Comparison of ENCODE assay signal across 10 cellular contexts in the genomic region with DNA sequence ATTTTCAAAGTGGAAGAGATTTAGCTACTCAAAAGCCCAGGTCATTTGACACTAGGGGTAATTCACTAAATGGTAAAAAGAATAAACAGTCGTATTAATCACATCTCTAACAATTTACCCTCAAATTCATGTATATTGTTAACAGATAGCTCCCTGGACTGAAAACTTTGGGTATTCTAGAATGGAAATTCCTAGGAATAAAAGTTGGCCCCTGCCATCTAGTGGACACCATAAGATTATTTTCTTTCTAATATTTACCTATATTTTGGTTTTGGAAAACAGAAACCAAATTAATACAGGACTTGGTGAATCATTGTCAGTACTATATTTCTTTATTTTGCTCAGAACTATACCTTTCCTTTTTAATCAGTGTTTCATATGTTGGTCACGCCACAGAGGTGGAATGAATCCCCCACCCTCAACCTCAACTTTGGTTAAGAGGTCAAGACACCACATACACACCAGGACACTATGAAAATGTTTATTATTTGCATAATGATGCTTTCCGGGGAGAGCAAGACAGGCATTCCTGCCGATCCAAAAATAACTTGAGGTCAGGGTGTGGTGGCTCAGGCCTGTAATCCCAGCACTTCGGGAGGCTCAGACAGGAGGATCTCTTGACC.
DNase-seq lines count a peak whose midpoint lies in the region; ATAC-seq, FAIRE-seq and TF ChIP-seq lines count a peak whose summit lies in the region.
"Had no signal": no experiment of that assay in that cellular context is flagged by ENCODE, and none has a peak within 500 bp of the region (broad histone marks: within the 10 kb centered on the region; RNA-seq: fewer than 3 reads in every experiment).

No MANE protein-coding gene starts in this region.

- H2AFZ ChIP-seq in H9 (ENCODE audit: low read length) = no peak overlapping the region

- FAIRE-seq in islet of Langerhans (lab: Jason Lieb, UNC) = peak; percentile 97

- H3K9ac ChIP-seq in H9 (ENCODE audit: extremely low read depth, insufficient read length, low read length) = no peak overlapping the region

- no peak overlapping the region for H3K18ac ChIP-seq in H9 (ENCODE audit: insufficient read length, low read depth, low read length)

- H3K56ac ChIP-seq in H9 (ENCODE audit: insufficient read length, low read depth, low read length) = no peak overlapping the region

- DNase-seq in A172 (ENCODE audit: low spot score) (peak; percentile 2), H9 (no peak), natural killer cell (no peak), T-helper 1 cell (no peak)
- DNase-seq in stimulated activated CD8-positive, alpha-beta memory T cell treated with anti-CD3 and anti-CD28 coated beads, Interleukin-4, amount 100 ng/mL, for 48 hours = no peak
- DNase-seq: SHP77; stimulated activated CD4-positive, alpha-beta T cell treated with anti-CD3 and anti-CD28 coated beads, Interleukin-12 subunit alpha, Interleukin-12 subunit beta, amount 100 ng/mL, for 4 hours had no signal

- no peak overlapping the region for H3K23ac ChIP-seq in H9 (ENCODE audit: insufficient read length, low read depth, low read length)

- no peak overlapping the region for H3K4ac ChIP-seq in H9 (ENCODE audit: low read depth, low read length)

- no peak overlapping the region for H4K5ac ChIP-seq in H9 (ENCODE audit: insufficient read length, low read depth, low read length)

- H3K4me1 ChIP-seq in H9 (ENCODE audit: insufficient read depth, low read length) = no peaks in the 10 kb centered on the region

- H3K4me3 Mint-ChIP-seq in H9 (no peak overlapping the region), natural killer cell (no peak overlapping the region)

- no peaks in the 10 kb centered on the region for H4K20me1 ChIP-seq in H9 (ENCODE audit: control insufficient read depth, insufficient read depth, insufficient read length)

- no peak overlapping the region for H2BK120ac ChIP-seq in H9 (ENCODE audit: low read depth, low read length, poor library complexity, severe bottlenecking)

- H4K8ac ChIP-seq in H9 (replicated peaks; ENCODE audit: insufficient read length, low read depth, low read length) = no peak overlapping the region

- H3K27ac Mint-ChIP-seq in H9 = no peak overlapping the region
- no peak overlapping the region for H3K27ac Mint-ChIP-seq in natural killer cell

- intact Hi-C loops in natural killer cell (cut with micrococcal nuclease) = no loop called here

- H3K79me2 ChIP-seq in H9 (ENCODE audit: insufficient read depth, low read length) = no peaks in the 10 kb centered on the region

- H3K9me3 ChIP-seq in H9 (ENCODE audit: control insufficient read depth, low read depth, low read length) = no peaks in the 10 kb centered on the region

- H3K27me3 Mint-ChIP-seq in H9 (ENCODE audit: low read depth) (no peaks in the 10 kb centered on the region), natural killer cell (ENCODE audit: low read depth in 2 of 2) (no peaks in the 10 kb centered on the region)

- no peak overlapping the region for H2AK5ac ChIP-seq in H9 (ENCODE audit: insufficient read length, low read length)

- no peak overlapping the region for H3K14ac ChIP-seq in H9 (ENCODE audit: insufficient read depth, low read length)

- no peak overlapping the region for H3K27ac ChIP-seq in H9 (ENCODE audit: insufficient read length, low read depth, low read length)

- no peak overlapping the region for H3K4me2 ChIP-seq in H9 (ENCODE audit: insufficient read depth, insufficient read length, low read length)

- no peak overlapping the region for H4K91ac ChIP-seq in H9 (ENCODE audit: insufficient read length, low read depth, low read length)

- H3K27me3 ChIP-seq in H9 (ENCODE audit: insufficient read depth, low read length) = no peaks in the 10 kb centered on the region

- H3K79me1 ChIP-seq in H9 (ENCODE audit: insufficient read depth, low read depth, low read length, poor library complexity, severe bottlenecking) = no peaks in the 10 kb centered on the region

- ATAC-seq in SK-N-SH treated with all-trans-retinoic acid at 6 μM for 48 hours = peak; percentile 62
- ATAC-seq in natural killer cell = no peak
- no peak for ATAC-seq in GM18502 (IDR thresholded peaks at IDR 0.05; ENCODE audit: poor library complexity, unreplicated experiment)

- no peak overlapping the region for H2BK5ac ChIP-seq in H9 (ENCODE audit: insufficient read length, low read length)

- WGBS in H9 (ENCODE audit: extremely low coverage, insufficient read length, low lambda C conversion rate) = no CpG with 5 or more reads among the region's 5 CpGs

- no peak overlapping the region for H2BK20ac ChIP-seq in H9 (ENCODE audit: low read depth, low read length, poor library complexity, severe bottlenecking)

- no peak overlapping the region for H2BK15ac ChIP-seq in H9 (ENCODE audit: low read depth, low read length)

- no peak overlapping the region for H2BK12ac ChIP-seq in H9 (ENCODE audit: insufficient read length, low read depth, low read length)

- no peaks in the 10 kb centered on the region for H3K4me1 Mint-ChIP-seq in H9
- H3K4me1 Mint-ChIP-seq in natural killer cell = no peaks in the 10 kb centered on the region

- H3K23me2 ChIP-seq in H9 (ENCODE audit: insufficient read length, low read depth, low read length, poor library complexity, severe bottlenecking) = no peaks in the 10 kb centered on the region

- H3K36me3 Mint-ChIP-seq in H9 (ENCODE audit: insufficient read depth in 1 of 3, low read depth in 3 of 3) (peaks cover 0 to 5% (median under 1%) of the 10 kb centered on the region in 3 experiments; a peak in 3 of 7 replicates), natural killer cell (no peaks in the 10 kb centered on the region)

- H3K9me3 Mint-ChIP-seq in H9 (peaks cover 39 to 55% of the 10 kb centered on the region in 2 experiments), natural killer cell (peaks cover 0 to 2% of the 10 kb centered on the region in 2 donors)

- H3T11ph ChIP-seq in H9 (ENCODE audit: low read length) = no peak overlapping the region

- TF ChIP-seq CTCF in H9 (conservative IDR thresholded peaks at IDR 0.05) (peak; percentile 57), natural killer cell (IDR thresholded peaks at IDR 0.05) (no peak)

TF ChIP-seq in SK-N-SH treated with all-trans-retinoic acid at 6 μM for 48 hours, 23 proteins besides CTCF, POLR2A, EP300 and RAD21:
- TF ChIP-seq ISL1 (CRISPR knock-in tag; IDR thresholded peaks at IDR 0.05) (no peak), ESRRG (CRISPR knock-in tag; IDR thresholded peaks at IDR 0.05) (no peak), CSDC2 (CRISPR knock-in tag; IDR thresholded peaks at IDR 0.05) (no peak), ZFP30 (CRISPR knock-in tag; IDR thresholded peaks at IDR 0.05) (no peak), OSR1 (CRISPR knock-in tag; IDR thresholded peaks at IDR 0.05) (no peak), ZNF8 (CRISPR knock-in tag; IDR thresholded peaks at IDR 0.05) (no peak), GLIS3 (CRISPR knock-in tag; IDR thresholded peaks at IDR 0.05) (no peak), ZC3H10 (CRISPR knock-in tag; IDR thresholded peaks at IDR 0.05) (no peak), ZNF70 (CRISPR knock-in tag; IDR thresholded peaks at IDR 0.05) (no peak)
- TF ChIP-seq, protein P1, sequence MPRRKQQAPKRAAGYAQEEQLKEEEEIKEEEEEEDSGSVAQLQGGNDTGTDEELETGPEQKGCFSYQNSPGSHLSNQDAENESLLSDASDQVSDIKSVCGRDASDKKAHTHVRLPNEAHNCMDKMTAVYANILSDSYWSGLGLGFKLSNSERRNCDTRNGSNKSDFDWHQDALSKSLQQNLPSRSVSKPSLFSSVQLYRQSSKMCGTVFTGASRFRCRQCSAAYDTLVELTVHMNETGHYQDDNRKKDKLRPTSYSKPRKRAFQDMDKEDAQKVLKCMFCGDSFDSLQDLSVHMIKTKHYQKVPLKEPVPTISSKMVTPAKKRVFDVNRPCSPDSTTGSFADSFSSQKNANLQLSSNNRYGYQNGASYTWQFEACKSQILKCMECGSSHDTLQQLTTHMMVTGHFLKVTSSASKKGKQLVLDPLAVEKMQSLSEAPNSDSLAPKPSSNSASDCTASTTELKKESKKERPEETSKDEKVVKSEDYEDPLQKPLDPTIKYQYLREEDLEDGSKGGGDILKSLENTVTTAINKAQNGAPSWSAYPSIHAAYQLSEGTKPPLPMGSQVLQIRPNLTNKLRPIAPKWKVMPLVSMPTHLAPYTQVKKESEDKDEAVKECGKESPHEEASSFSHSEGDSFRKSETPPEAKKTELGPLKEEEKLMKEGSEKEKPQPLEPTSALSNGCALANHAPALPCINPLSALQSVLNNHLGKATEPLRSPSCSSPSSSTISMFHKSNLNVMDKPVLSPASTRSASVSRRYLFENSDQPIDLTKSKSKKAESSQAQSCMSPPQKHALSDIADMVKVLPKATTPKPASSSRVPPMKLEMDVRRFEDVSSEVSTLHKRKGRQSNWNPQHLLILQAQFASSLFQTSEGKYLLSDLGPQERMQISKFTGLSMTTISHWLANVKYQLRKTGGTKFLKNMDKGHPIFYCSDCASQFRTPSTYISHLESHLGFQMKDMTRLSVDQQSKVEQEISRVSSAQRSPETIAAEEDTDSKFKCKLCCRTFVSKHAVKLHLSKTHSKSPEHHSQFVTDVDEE (CRISPR knock-in tag; IDR thresholded peaks at IDR 0.05) = no peak
